In genomic region chr16:1244881-1245280, GRCh38 we compare ENCODE assay signal across 20 cellular contexts. TPM values are rescaled to one million over a fixed set of nuclear protein-coding genes. Genes with fewer than 3 reads are reported as not detected.
A peak's percentile ranks its signal among the peaks of the same experiment; 100 is the strongest.
DNase-seq lines count a peak whose midpoint lies in the region; ATAC-seq and TF ChIP-seq lines count a peak whose summit lies in the region.
"Had no signal": no experiment of that assay in that cellular context is flagged by ENCODE, and none has a peak within 500 bp of the region (broad histone marks: within the 10 kb centered on the region; RNA-seq: fewer than 3 reads in every experiment).

No MANE protein-coding gene starts in this region.

- H3K27ac Mint-ChIP-seq in Calu3 (ENCODE audit: unreplicated experiment), result no peak overlapping the region
- H3K27ac Mint-ChIP-seq in naive thymus-derived CD4-positive, alpha-beta T cell, result no peak overlapping the region
- H3K27ac Mint-ChIP-seq: nephron, WTC11 had no signal

- H3K9me3 ChIP-seq in MG63, result no peaks in the 10 kb centered on the region
- no peaks in the 10 kb centered on the region for H3K9me3 ChIP-seq in naive thymus-derived CD4-positive, alpha-beta T cell (ENCODE audit: control insufficient read depth in 2 of 3, low read length in 3 of 3)
- H3K9me3 ChIP-seq: esophagus muscularis mucosa, left ventricle myocardium inferior had no signal

- no peak overlapping the region for H3K4me3 Mint-ChIP-seq in Calu3 (ENCODE audit: low read depth, unreplicated experiment)
- no peak overlapping the region for H3K4me3 Mint-ChIP-seq in naive thymus-derived CD4-positive, alpha-beta T cell
- H3K4me3 Mint-ChIP-seq: nephron, WTC11 had no signal

- H3K27me3 ChIP-seq in MG63, result peaks cover 19% of the 10 kb centered on the region
- H3K27me3 ChIP-seq in naive thymus-derived CD4-positive, alpha-beta T cell (ENCODE audit: control insufficient read depth in 2 of 2, insufficient read depth in 2 of 2, low read length in 2 of 2), result no peaks in the 10 kb centered on the region

- intact Hi-C loops in Calu3 (cut with micrococcal nuclease; ENCODE audit: unreplicated experiment), result no loop called here
- intact Hi-C loops in naive thymus-derived CD4-positive, alpha-beta T cell (cut with micrococcal nuclease), result no loop called here

- TF ChIP-seq CTCF in Calu3 (IDR thresholded peaks at IDR 0.05; ENCODE audit: unreplicated experiment), result no peak

- no peaks in the 10 kb centered on the region for H3K36me3 ChIP-seq in MG63
- no peaks in the 10 kb centered on the region for H3K36me3 ChIP-seq in naive thymus-derived CD4-positive, alpha-beta T cell (ENCODE audit: control insufficient read depth in 2 of 3, insufficient read depth in 3 of 3, low read length in 3 of 3)
- H3K36me3 ChIP-seq: esophagus muscularis mucosa, left ventricle myocardium inferior had no signal

- H3K4me1 ChIP-seq in naive thymus-derived CD4-positive, alpha-beta T cell (ENCODE audit: control insufficient read depth in 2 of 2, insufficient read depth in 2 of 2, low read length in 2 of 2), result no peaks in the 10 kb centered on the region
- H3K4me1 ChIP-seq: left ventricle myocardium inferior had no signal

- no peaks in the 10 kb centered on the region for H3K4me1 Mint-ChIP-seq in Calu3 (ENCODE audit: low read depth, unreplicated experiment)
- peaks cover 0 to 9% (median 4%) of the 10 kb centered on the region in 7 donors for H3K4me1 Mint-ChIP-seq in naive thymus-derived CD4-positive, alpha-beta T cell
- H3K4me1 Mint-ChIP-seq: nephron, WTC11 had no signal

- DNase-seq in Calu3 (peak; percentile 31), MG63 (peak; percentile 27), UCSD-AML1 (lab: John Stamatoyannopoulos, UW; ENCODE audit: unreplicated experiment) (peak; percentile 81), SIG-M5 (lab: John Stamatoyannopoulos, UW) (no peak), NCI-H2171 treated with DMSO at 0.1 percent for 48 hours (lab: John Stamatoyannopoulos, UW) (no peak), kidney tubule cell (ENCODE audit: low spot score) (no peak)
- DNase-seq in naive thymus-derived CD4-positive, alpha-beta T cell, result no peak
- DNase-seq: amygdala; C1 segment of cervical spinal cord; hypothalamus; left ventricle myocardium inferior; NCI-H2029; NCI-H774; retina; stimulated activated CD4-positive, alpha-beta T cell treated with anti-CD3 and anti-CD28 coated beads, Interleukin-1b, Interleukin-23, amount 100 ng/mL, for 48 hours had no signal

- peak; percentile 67 for ATAC-seq in naive thymus-derived CD4-positive, alpha-beta T cell
- no peak for ATAC-seq in HG03139 (IDR thresholded peaks at IDR 0.05; ENCODE audit: unreplicated experiment)
- ATAC-seq: WTC11 had no signal

- H3K36me3 Mint-ChIP-seq in Calu3 (ENCODE audit: insufficient read depth, unreplicated experiment), result no peaks in the 10 kb centered on the region
- H3K36me3 Mint-ChIP-seq in naive thymus-derived CD4-positive, alpha-beta T cell, result no peaks in the 10 kb centered on the region
- H3K36me3 Mint-ChIP-seq: WTC11 had no signal

- POLR2A ChIA-PET in naive thymus-derived CD4-positive, alpha-beta T cell (lab: Charles Lee), result no interaction called here

- no TSS peak for BruUV-seq in Calu3 (replicated peaks; lab: Mats Ljungman, UMichigan)

- H3K27ac ChIP-seq in naive thymus-derived CD4-positive, alpha-beta T cell (ENCODE audit: low read depth, low read length), result no peak overlapping the region
- H3K27ac ChIP-seq: esophagus muscularis mucosa, left ventricle myocardium inferior had no signal

- CTCF ChIA-PET in Calu3 (lab: Charles Lee), result interaction anchor here (0.8 kb wide), 1 partner anchor 85 kb away, joined by 4 read pairs; no protein-coding TSS in a partner anchor
- CTCF ChIA-PET in naive thymus-derived CD4-positive, alpha-beta T cell (lab: Charles Lee), result no interaction called here

- H3K27me3 Mint-ChIP-seq in Calu3 (ENCODE audit: unreplicated experiment), result peaks cover 47% of the 10 kb centered on the region
- peaks cover 5 to 14% (median 12%) of the 10 kb centered on the region in 5 donors for H3K27me3 Mint-ChIP-seq in naive thymus-derived CD4-positive, alpha-beta T cell

- H3K4me3 ChIP-seq in MG63, result no peak overlapping the region
- no peak overlapping the region for H3K4me3 ChIP-seq in naive thymus-derived CD4-positive, alpha-beta T cell (ENCODE audit: low read length)
- H3K4me3 ChIP-seq: esophagus muscularis mucosa, left ventricle myocardium inferior had no signal

- H3K9me3 Mint-ChIP-seq in Calu3 (ENCODE audit: low read depth, unreplicated experiment), result no peaks in the 10 kb centered on the region
- H3K9me3 Mint-ChIP-seq in naive thymus-derived CD4-positive, alpha-beta T cell, result peaks cover 0 to 2% (median 0%) of the 10 kb centered on the region in 11 donors
- H3K9me3 Mint-ChIP-seq: nephron had no signal

RNA-seq across cellular contexts. Expression of gene TPSAB1, which starts 4.4 kb away (rescaled TPM):
- not detected in 2 replicates for total RNA-seq in Calu3 (2022)
- total RNA-seq in MG63 (2014; rRNA removed; shearing (Covaris generic); ENCODE audit: low replicate concordance), result not detected in 2 replicates
- 10 to 100 TPM in 1 of 5 experiments, 1 to 10 TPM in 1, not detected in 3; 3.2 to 10.2 TPM for total RNA-seq in naive thymus-derived CD4-positive, alpha-beta T cell
- polyA plus RNA-seq in naive thymus-derived CD4-positive, alpha-beta T cell, result not detected
- total RNA-seq: WTC11 had no signal

RNA-seq across cellular contexts. Expression of gene TPSD1, which starts 11.0 kb away (rescaled TPM):
- total RNA-seq in Calu3 (2022), result not detected in 2 replicates
- total RNA-seq in MG63 (2014; rRNA removed; shearing (Covaris generic); ENCODE audit: low replicate concordance), result not detected in 2 replicates
- total RNA-seq in naive thymus-derived CD4-positive, alpha-beta T cell, result not detected
- polyA plus RNA-seq in naive thymus-derived CD4-positive, alpha-beta T cell, result not detected
- total RNA-seq: left ventricle myocardium inferior had no signal

RNA-seq across cellular contexts. Expression of gene TPSB2, which starts 14.9 kb away (rescaled TPM):
- not detected in 2 replicates for total RNA-seq in Calu3 (2022)
- total RNA-seq in MG63 (2014; rRNA removed; shearing (Covaris generic); ENCODE audit: low replicate concordance), result not detected in 2 replicates
- total RNA-seq in naive thymus-derived CD4-positive, alpha-beta T cell, result 1 to 10 TPM in 1 of 5 experiments, not detected in 4; 5.3 TPM
- not detected for polyA plus RNA-seq in naive thymus-derived CD4-positive, alpha-beta T cell

RNA-seq across cellular contexts. Expression of gene TPSG1, which starts 19.8 kb away (rescaled TPM):
- not detected in 2 replicates for total RNA-seq in Calu3 (2022)
- total RNA-seq in MG63 (2014; rRNA removed; shearing (Covaris generic); ENCODE audit: low replicate concordance), result 1.7 and 1.9 TPM in 2 replicates
- not detected for total RNA-seq in naive thymus-derived CD4-positive, alpha-beta T cell
- polyA plus RNA-seq in naive thymus-derived CD4-positive, alpha-beta T cell, result not detected
- total RNA-seq: left ventricle myocardium inferior, urinary bladder, WTC11 had no signal

Comparison
In these comparisons a context has a peak if more than half of its experiments do, and no peak if none do; other contexts are left out.
1. DNase-seq: peak in Calu3 (single experiment), MG63 (single experiment) and UCSD-AML1 (single experiment); none in naive thymus-derived CD4-positive, alpha-beta T cell (0 of 9), SIG-M5 (single experiment), NCI-H2171 treated with DMSO at 0.1 percent for 48 hours (single experiment) and kidney tubule cell (single experiment).